ENCODE assay signal across 1 cellular context in the genomic region with DNA sequence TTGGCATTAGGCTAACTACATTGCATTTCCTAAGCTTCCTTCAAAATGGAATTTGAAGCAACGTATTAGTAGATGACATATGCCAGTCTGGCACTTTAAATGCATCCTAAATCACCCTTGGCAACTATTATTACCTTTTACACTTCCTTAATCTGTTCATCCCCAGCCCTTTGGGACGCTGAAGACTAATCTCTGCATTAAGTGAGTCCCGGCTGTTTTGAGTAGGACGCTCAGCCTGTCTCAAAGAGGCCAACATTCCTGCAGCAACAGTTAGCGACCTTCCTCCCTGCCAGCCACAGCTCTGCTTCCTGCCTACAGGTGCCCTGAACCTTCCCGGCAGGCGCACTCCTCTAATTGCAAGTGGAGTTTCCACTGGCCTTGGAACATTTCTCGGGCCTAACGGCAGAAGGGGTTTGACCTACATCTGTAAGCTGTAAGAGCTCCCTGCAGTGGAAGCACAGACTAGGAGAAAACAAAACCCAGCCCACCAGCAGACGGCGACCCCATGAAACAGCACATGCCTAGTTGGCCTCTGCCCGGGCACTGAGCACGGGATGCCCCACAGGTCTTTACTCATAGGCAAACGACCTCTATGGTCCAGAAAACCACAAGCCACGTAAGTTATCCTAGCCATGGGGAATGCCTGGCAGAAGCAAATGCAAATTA.
TF ChIP-seq lines count a peak whose summit lies in the region.

No MANE protein-coding gene starts in this region.

TF ChIP-seq in WTC11, 78 proteins besides CTCF, POLR2A, EP300 and RAD21 (continued from another document):
- TF ChIP-seq, protein P1, sequence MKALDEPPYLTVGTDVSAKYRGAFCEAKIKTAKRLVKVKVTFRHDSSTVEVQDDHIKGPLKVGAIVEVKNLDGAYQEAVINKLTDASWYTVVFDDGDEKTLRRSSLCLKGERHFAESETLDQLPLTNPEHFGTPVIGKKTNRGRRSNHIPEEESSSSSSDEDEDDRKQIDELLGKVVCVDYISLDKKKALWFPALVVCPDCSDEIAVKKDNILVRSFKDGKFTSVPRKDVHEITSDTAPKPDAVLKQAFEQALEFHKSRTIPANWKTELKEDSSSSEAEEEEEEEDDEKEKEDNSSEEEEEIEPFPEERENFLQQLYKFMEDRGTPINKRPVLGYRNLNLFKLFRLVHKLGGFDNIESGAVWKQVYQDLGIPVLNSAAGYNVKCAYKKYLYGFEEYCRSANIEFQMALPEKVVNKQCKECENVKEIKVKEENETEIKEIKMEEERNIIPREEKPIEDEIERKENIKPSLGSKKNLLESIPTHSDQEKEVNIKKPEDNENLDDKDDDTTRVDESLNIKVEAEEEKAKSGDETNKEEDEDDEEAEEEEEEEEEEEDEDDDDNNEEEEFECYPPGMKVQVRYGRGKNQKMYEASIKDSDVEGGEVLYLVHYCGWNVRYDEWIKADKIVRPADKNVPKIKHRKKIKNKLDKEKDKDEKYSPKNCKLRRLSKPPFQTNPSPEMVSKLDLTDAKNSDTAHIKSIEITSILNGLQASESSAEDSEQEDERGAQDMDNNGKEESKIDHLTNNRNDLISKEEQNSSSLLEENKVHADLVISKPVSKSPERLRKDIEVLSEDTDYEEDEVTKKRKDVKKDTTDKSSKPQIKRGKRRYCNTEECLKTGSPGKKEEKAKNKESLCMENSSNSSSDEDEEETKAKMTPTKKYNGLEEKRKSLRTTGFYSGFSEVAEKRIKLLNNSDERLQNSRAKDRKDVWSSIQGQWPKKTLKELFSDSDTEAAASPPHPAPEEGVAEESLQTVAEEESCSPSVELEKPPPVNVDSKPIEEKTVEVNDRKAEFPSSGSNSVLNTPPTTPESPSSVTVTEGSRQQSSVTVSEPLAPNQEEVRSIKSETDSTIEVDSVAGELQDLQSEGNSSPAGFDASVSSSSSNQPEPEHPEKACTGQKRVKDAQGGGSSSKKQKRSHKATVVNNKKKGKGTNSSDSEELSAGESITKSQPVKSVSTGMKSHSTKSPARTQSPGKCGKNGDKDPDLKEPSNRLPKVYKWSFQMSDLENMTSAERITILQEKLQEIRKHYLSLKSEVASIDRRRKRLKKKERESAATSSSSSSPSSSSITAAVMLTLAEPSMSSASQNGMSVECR (CRISPR knock-in tag; IDR thresholded peaks at IDR 0.05; ENCODE audit: borderline replicate concordance): 0 out of 2 replicates have a peak, but pooled peaks have one; percentile 26
- TF ChIP-seq, protein P2, sequence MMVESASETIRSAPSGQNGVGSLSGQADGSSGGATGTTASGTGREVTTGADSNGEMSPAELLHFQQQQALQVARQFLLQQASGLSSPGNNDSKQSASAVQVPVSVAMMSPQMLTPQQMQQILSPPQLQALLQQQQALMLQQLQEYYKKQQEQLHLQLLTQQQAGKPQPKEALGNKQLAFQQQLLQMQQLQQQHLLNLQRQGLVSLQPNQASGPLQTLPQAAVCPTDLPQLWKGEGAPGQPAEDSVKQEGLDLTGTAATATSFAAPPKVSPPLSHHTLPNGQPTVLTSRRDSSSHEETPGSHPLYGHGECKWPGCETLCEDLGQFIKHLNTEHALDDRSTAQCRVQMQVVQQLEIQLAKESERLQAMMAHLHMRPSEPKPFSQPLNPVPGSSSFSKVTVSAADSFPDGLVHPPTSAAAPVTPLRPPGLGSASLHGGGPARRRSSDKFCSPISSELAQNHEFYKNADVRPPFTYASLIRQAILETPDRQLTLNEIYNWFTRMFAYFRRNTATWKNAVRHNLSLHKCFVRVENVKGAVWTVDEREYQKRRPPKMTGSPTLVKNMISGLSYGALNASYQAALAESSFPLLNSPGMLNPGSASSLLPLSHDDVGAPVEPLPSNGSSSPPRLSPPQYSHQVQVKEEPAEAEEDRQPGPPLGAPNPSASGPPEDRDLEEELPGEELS (CRISPR knock-in tag; IDR thresholded peaks at IDR 0.05): no peak
